8 cellular contexts compared by ENCODE assay signal in the genomic region with DNA sequence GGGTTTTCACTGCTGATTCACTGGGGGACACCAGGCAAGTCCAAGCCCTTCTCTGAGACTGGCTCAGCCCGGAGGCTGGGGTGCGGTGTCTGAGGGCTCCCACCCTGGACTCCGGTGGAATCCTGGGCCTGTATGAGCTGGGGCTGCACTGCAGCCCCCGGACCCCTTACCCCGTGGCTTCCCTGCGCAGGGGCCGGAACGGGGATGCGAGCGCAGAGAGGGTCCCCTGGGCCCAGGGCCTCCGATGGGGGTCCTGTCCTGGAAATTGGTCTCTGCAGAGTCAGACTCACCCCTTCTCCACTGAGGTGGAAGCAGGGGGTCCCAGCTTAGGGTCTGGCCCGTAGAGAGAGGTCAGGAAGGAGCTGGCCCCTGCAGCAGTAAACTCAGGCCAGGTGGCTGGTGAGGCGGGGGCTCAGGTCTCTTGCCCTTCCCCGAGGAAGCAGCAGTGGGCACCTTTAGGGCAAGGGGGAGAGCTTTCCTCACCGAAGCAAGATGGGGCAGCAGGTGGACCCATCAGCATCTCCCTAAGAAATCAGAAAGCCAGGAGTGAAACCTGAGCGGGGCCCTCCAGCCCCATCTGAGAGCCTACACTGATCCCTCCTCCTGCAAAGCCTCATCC. TPM values are rescaled to one million over a fixed set of nuclear protein-coding genes. Genes with fewer than 3 reads are reported as not detected.
DNase-seq lines count a peak whose midpoint lies in the region; ATAC-seq, FAIRE-seq and TF ChIP-seq lines count a peak whose summit lies in the region.

No MANE protein-coding gene starts in this region.

- H3K27ac Mint-ChIP-seq in activated CD8-positive, alpha-beta memory T cell treated with anti-CD3 and anti-CD28 coated beads, Interleukin-2, amount 10 ng/mL, durations not matched to agents 7 days and 5 days = no peak overlapping the region

- H3K9me3 Mint-ChIP-seq in activated CD8-positive, alpha-beta memory T cell treated with anti-CD3 and anti-CD28 coated beads, Interleukin-2, amount 10 ng/mL, durations not matched to agents 7 days and 5 days (ENCODE audit: low read depth) = no peaks in the 10 kb centered on the region

- H3K4me1 ChIP-seq in adrenal gland (replicated peaks in 1 of 2) = peaks cover 15 to 23% of the 10 kb centered on the region in 2 donors
- peaks cover 43% of the 10 kb centered on the region for H3K4me1 ChIP-seq in HepG2 (ENCODE audit: insufficient read depth, low read length)
- peaks cover 4 to 27% of the 10 kb centered on the region in 2 donors for H3K4me1 ChIP-seq in thoracic aorta (ENCODE audit: control insufficient read depth in 1 of 2, low read depth in 2 of 2)

- H3K4me3 ChIP-seq in adrenal gland = peak overlapping the region in 2 of 4 donors; percentile 91 to 96
- peak overlapping the region; percentile 80 to 98 (median 97) for H3K4me3 ChIP-seq in HepG2 (replicated peaks in 1 of 3; ENCODE audit: insufficient read depth in 1 of 3, low read depth in 2 of 3, low read length in 3 of 3)
- H3K4me3 ChIP-seq in thoracic aorta = peak overlapping the region; percentile 95

- WGBS in adrenal gland, 4 donors = 59 to 70% (median 65%) methylated on average over 2 to 16 of the region's 16 CpGs
- 46% methylated on average over 2 of the region's 16 CpGs for WGBS in HepG2 (ENCODE audit: low lambda C conversion rate)

- BruUV-seq in HepG2 (replicated peaks; lab: Mats Ljungman, UMichigan) = no TSS peak

- H3K4me1 Mint-ChIP-seq in activated CD8-positive, alpha-beta memory T cell treated with anti-CD3 and anti-CD28 coated beads, Interleukin-2, amount 10 ng/mL, durations not matched to agents 7 days and 5 days = peaks cover 2% of the 10 kb centered on the region

- CTCF ChIA-PET in activated CD8-positive, alpha-beta memory T cell treated with anti-CD3 and anti-CD28 coated beads, Interleukin-2, amount 10 ng/mL, durations not matched to agents 7 days and 5 days (lab: Charles Lee) = interaction anchor here (0.6 to 4.3 kb wide), 33 partner anchors 9 to 461 kb away, joined by 3 to 109 read pairs (median 4); partner anchors contain the start of gene BRD3OS
- CTCF ChIA-PET in HepG2 (lab: Yijun Ruan, JAX; ENCODE audit: low intra/inter-chr PET ratio, low total read pairs) = interaction anchor here (1.2 to 4.0 kb wide), 6 partner anchors 106 to 267 kb away, joined by 3 to 40 read pairs (median 8); no protein-coding TSS in a partner anchor

- TF ChIP-seq POLR2A in adrenal gland (IDR thresholded peaks at IDR 0.05) (no peak), HepG2 (IDR thresholded peaks at IDR 0.05; ENCODE audit: insufficient read depth in 1 of 2, low read depth in 2 of 2, low read length in 2 of 2) (no peak; a peak in 1 of 4 replicates)

- H3K79me2 ChIP-seq in HepG2 (ENCODE audit: insufficient read depth, low read length) = peaks cover 30% of the 10 kb centered on the region

- no peaks in the 10 kb centered on the region for H3K9me3 ChIP-seq in adrenal gland (replicated peaks in 1 of 3)
- no peaks in the 10 kb centered on the region for H3K9me3 ChIP-seq in HepG2 (ENCODE audit: low read length)
- H3K9me3 ChIP-seq in thoracic aorta = no peaks in the 10 kb centered on the region

- no peaks in the 10 kb centered on the region for H3K36me3 ChIP-seq in adrenal gland (replicated peaks in 1 of 2)
- H3K36me3 ChIP-seq in HepG2 (replicated peaks in 1 of 2; ENCODE audit: control insufficient read depth in 1 of 2, insufficient read depth in 2 of 2, low read length in 2 of 2) = no peaks in the 10 kb centered on the region
- H3K36me3 ChIP-seq in thoracic aorta = no peaks in the 10 kb centered on the region

- peak overlapping the region; percentile 40 for H3K4me3 Mint-ChIP-seq in activated CD8-positive, alpha-beta memory T cell treated with anti-CD3 and anti-CD28 coated beads, Interleukin-2, amount 10 ng/mL, durations not matched to agents 7 days and 5 days

- no peak for DNase-seq in activated CD8-positive, alpha-beta memory T cell treated with anti-CD3 and anti-CD28 coated beads, Interleukin-2, amount 10 ng/mL, durations not matched to agents 7 days and 5 days
- DNase-seq in activated CD8-positive, alpha-beta memory T cell treated with anti-CD3 and anti-CD28 coated beads for 24 hours = no peak
- DNase-seq in adrenal gland (peak in 1 of 7 donors; percentile 21), HepG2 (ENCODE audit: low spot score) (no peak), thoracic aorta (ENCODE audit: low spot score) (no peak), hepatic stellate cell (ENCODE audit: low spot score) (no peak), MV-4-11 (lab: John Stamatoyannopoulos, UW) (no peak)

- no peak for ATAC-seq in activated CD8-positive, alpha-beta memory T cell treated with anti-CD3 and anti-CD28 coated beads, Interleukin-2, amount 10 ng/mL, durations not matched to agents 7 days and 5 days
- ATAC-seq in HepG2 (no peak), thoracic aorta (ENCODE audit: insufficient number of reproducible peaks, low FRiP score, low read depth) (no peak), HG02610 (IDR thresholded peaks at IDR 0.05; ENCODE audit: unreplicated experiment) (no peak)

- no peak overlapping the region for H2AFZ ChIP-seq in HepG2 (ENCODE audit: low read length)

- no peak for TF ChIP-seq CTCF in adrenal gland (IDR thresholded peaks at IDR 0.05)
- no peak for TF ChIP-seq CTCF in HepG2 (CRISPR knock-in tag; IDR thresholded peaks at IDR 0.05)
- TF ChIP-seq CTCF in thoracic aorta (IDR thresholded peaks at IDR 0.05) = no peak

- H3K36me3 Mint-ChIP-seq in activated CD8-positive, alpha-beta memory T cell treated with anti-CD3 and anti-CD28 coated beads, Interleukin-2, amount 10 ng/mL, durations not matched to agents 7 days and 5 days = no peaks in the 10 kb centered on the region

- H4K20me1 ChIP-seq in HepG2 (ENCODE audit: insufficient read depth, low read length) = peaks cover 18% of the 10 kb centered on the region; the same call in 1 of the 2 replicates

- in situ Hi-C loops in HepG2 (cut with HindIII; ENCODE audit: extremely low pct_ligation_motif_present, low pct_unique_long_range_greater_than_20kb) = loop anchor here (5.0 kb wide), 1 partner anchor 206 kb away; no protein-coding TSS in a partner anchor

- peak overlapping the region; percentile 91 for H3K4me2 ChIP-seq in HepG2 (ENCODE audit: low read depth, low read length)

- peaks cover 15% of the 10 kb centered on the region for H3K27me3 Mint-ChIP-seq in activated CD8-positive, alpha-beta memory T cell treated with anti-CD3 and anti-CD28 coated beads, Interleukin-2, amount 10 ng/mL, durations not matched to agents 7 days and 5 days

- H3K9ac ChIP-seq in HepG2 (ENCODE audit: insufficient read depth, low read depth, low read length) = peak overlapping the region; percentile 82

- TF ChIP-seq EP300 in HepG2 (IDR thresholded peaks at IDR 0.05; ENCODE audit: low read depth in 2 of 2, low read length in 2 of 2) (no peak), HepG2 (CRISPR knock-in tag; IDR thresholded peaks at IDR 0.05; ENCODE audit: borderline replicate concordance) (no peak)

- H3K27me3 ChIP-seq in adrenal gland = no peaks in the 10 kb centered on the region
- no peaks in the 10 kb centered on the region for H3K27me3 ChIP-seq in HepG2 (ENCODE audit: control insufficient read depth in 1 of 2, insufficient read depth in 2 of 2, low read length in 2 of 2)
- H3K27me3 ChIP-seq in thoracic aorta (replicated peaks; ENCODE audit: insufficient read depth) = no peaks in the 10 kb centered on the region

- no peak for FAIRE-seq in HepG2 (lab: Jason Lieb, UNC)

- H3K27ac ChIP-seq in adrenal gland = peak overlapping the region in 4 of 5 donors; percentile 96 to 99 (median 96)
- H3K27ac ChIP-seq in HepG2 (ENCODE audit: extremely low read length, insufficient read depth, low read length) = peak overlapping the region; percentile 79
- peak overlapping the region in 1 of 2 donors; percentile 85 for H3K27ac ChIP-seq in thoracic aorta

- intact Hi-C loops in adrenal gland (cut with DNase I) (loop anchor here (2.0 kb wide), 2 partner anchors 199 to 201 kb away; no protein-coding TSS in a partner anchor), HepG2 (cut with micrococcal nuclease; ENCODE audit: unreplicated experiment) (loop anchor here (1.0 to 2.0 kb wide), 3 partner anchors 15 to 211 kb away; no protein-coding TSS in a partner anchor)

- no peak for TF ChIP-seq RAD21 in HepG2 (CRISPR knock-in tag; IDR thresholded peaks at IDR 0.05)

- POLR2A ChIA-PET in HepG2 (lab: Yijun Ruan, JAX) = interaction anchor here (0.8 to 1.6 kb wide), 16 partner anchors 8 to 266 kb away, joined by 3 to 19 read pairs (median 4); partner anchors contain the start of genes BRD3OS and SARDH

RNA-seq across cellular contexts. Expression of gene VAV2, which starts 1.6 kb away (rescaled TPM):
- 1 to 10 TPM; 5.1 to 5.5 TPM for total RNA-seq in activated CD8-positive, alpha-beta memory T cell treated with anti-CD3 and anti-CD28 coated beads, Interleukin-2, amount 10 ng/mL, durations not matched to agents 7 days and 5 days
- total RNA-seq in adrenal gland (10 to 100 TPM; 21.5 to 96.2 (median 33.5) TPM), HepG2 (2016; rRNA removed; fragmentation: Illumina TruSeq; extraction: Trizol) (21.2 and 22.5 TPM in 2 replicates), thoracic aorta (10 to 100 TPM; 10.1 to 11.5 TPM)
- polyA plus RNA-seq in adrenal gland (10 to 100 TPM; 19.7 to 46.7 (median 35.3) TPM), HepG2 (2011; rRNA removed) (22.9 and 32.7 TPM in 2 replicates)
- total RNA-seq in HepG2 (2016; cell fraction: cytosol; rRNA removed; fragmentation: Illumina TruSeq; extraction: Trizol; ENCODE audit: low read depth) = 11.6 and 15.3 TPM in 2 replicates
- total RNA-seq in HepG2 (2016; cell fraction: insoluble cytoplasmic fraction; rRNA removed; fragmentation: Illumina TruSeq; extraction: Trizol) = 17.5 and 22.6 TPM in 2 replicates
- 15.0 and 15.8 TPM in 2 replicates for total RNA-seq in HepG2 (2016; cell fraction: membrane; rRNA removed; fragmentation: Illumina TruSeq; extraction: Trizol)
- total RNA-seq in HepG2 (2016; cell fraction: nucleus; rRNA removed; fragmentation: Illumina TruSeq; extraction: Trizol) = 24.8 and 26.3 TPM in 2 replicates
- 23.2 and 24.2 TPM in 2 replicates for polyA plus RNA-seq in HepG2 (2011; cell fraction: cytosol; rRNA removed)
- 70.9 and 79.3 TPM in 2 replicates for polyA plus RNA-seq in HepG2 (2011; cell fraction: nucleus; rRNA removed)
- polyA plus RNA-seq in HepG2 (2012) = 34.9 and 35.5 TPM in 2 replicates
- polyA plus RNA-seq in HepG2 (2016; cell fraction: cytosol; fragmentation: Illumina TruSeq; extraction: Trizol; ENCODE audit: low read depth) = 2.1 and 2.5 TPM in 2 replicates
- 21.5 and 26.8 TPM in 2 replicates for polyA plus RNA-seq in HepG2 (2016; cell fraction: insoluble cytoplasmic fraction; fragmentation: Illumina TruSeq; extraction: Trizol; ENCODE audit: low read depth)
- 8.7 and 9.2 TPM in 2 replicates for polyA plus RNA-seq in HepG2 (2016; cell fraction: membrane; fragmentation: Illumina TruSeq; extraction: Trizol; ENCODE audit: low read depth)
- 61.9 and 62.3 TPM in 2 replicates for polyA plus RNA-seq in HepG2 (2016; cell fraction: nucleus; fragmentation: Illumina TruSeq; extraction: Trizol; ENCODE audit: insufficient read depth, low read depth)
- polyA minus RNA-seq in HepG2 (2011; rRNA and poly(A)+ RNA removed; ENCODE audit: low replicate concordance) = 37.6 and 51.8 TPM in 2 replicates
- 33.6 and 35.2 TPM in 2 replicates for polyA minus RNA-seq in HepG2 (2011; cell fraction: cytosol; rRNA and poly(A)+ RNA removed)
- 32.7 and 34.4 TPM in 2 replicates for polyA minus RNA-seq in HepG2 (2011; cell fraction: nucleus; rRNA and poly(A)+ RNA removed)

RNA-seq across cellular contexts. Expression of gene BRD3OS, which starts 31.5 kb away (rescaled TPM):
- total RNA-seq in activated CD8-positive, alpha-beta memory T cell treated with anti-CD3 and anti-CD28 coated beads, Interleukin-2, amount 10 ng/mL, durations not matched to agents 7 days and 5 days = 10 to 100 TPM; 12.5 to 14.5 TPM
- total RNA-seq in adrenal gland (10 to 100 TPM; 14.7 to 70.6 (median 29.1) TPM), HepG2 (2016; rRNA removed; fragmentation: Illumina TruSeq; extraction: Trizol) (4.9 and 5.0 TPM in 2 replicates), thoracic aorta (10 to 100 TPM in 1 of 2 donors, 1 to 10 TPM in 1; 8.8 to 14.6 TPM)
- polyA plus RNA-seq in adrenal gland (10 to 100 TPM; 18.2 to 22.4 (median 20.0) TPM), HepG2 (2011; rRNA removed) (3.9 and 5.7 TPM in 2 replicates)
- total RNA-seq in HepG2 (2016; cell fraction: cytosol; rRNA removed; fragmentation: Illumina TruSeq; extraction: Trizol; ENCODE audit: low read depth) = 2.6 and 4.1 TPM in 2 replicates
- total RNA-seq in HepG2 (2016; cell fraction: insoluble cytoplasmic fraction; rRNA removed; fragmentation: Illumina TruSeq; extraction: Trizol) = 4.9 and 5.5 TPM in 2 replicates
- 10.3 and 11.9 TPM in 2 replicates for total RNA-seq in HepG2 (2016; cell fraction: membrane; rRNA removed; fragmentation: Illumina TruSeq; extraction: Trizol)
- 3.1 and 4.3 TPM in 2 replicates for total RNA-seq in HepG2 (2016; cell fraction: nucleus; rRNA removed; fragmentation: Illumina TruSeq; extraction: Trizol)
- 3.3 and 4.0 TPM in 2 replicates for polyA plus RNA-seq in HepG2 (2011; cell fraction: cytosol; rRNA removed)
- polyA plus RNA-seq in HepG2 (2011; cell fraction: nucleus; rRNA removed) = 3.3 and 3.7 TPM in 2 replicates
- 2.3 and 2.6 TPM in 2 replicates for polyA plus RNA-seq in HepG2 (2012)
- 4.5 and 6.0 TPM in 2 replicates for polyA plus RNA-seq in HepG2 (2016; cell fraction: cytosol; fragmentation: Illumina TruSeq; extraction: Trizol; ENCODE audit: low read depth)
- 5.4 and 5.8 TPM in 2 replicates for polyA plus RNA-seq in HepG2 (2016; cell fraction: insoluble cytoplasmic fraction; fragmentation: Illumina TruSeq; extraction: Trizol; ENCODE audit: low read depth)
- polyA plus RNA-seq in HepG2 (2016; cell fraction: membrane; fragmentation: Illumina TruSeq; extraction: Trizol; ENCODE audit: low read depth) = 8.8 and 10.1 TPM in 2 replicates
- 4.3 and 5.4 TPM in 2 replicates for polyA plus RNA-seq in HepG2 (2016; cell fraction: nucleus; fragmentation: Illumina TruSeq; extraction: Trizol; ENCODE audit: insufficient read depth, low read depth)
- 5.6 and 12.7 TPM in 2 replicates for polyA minus RNA-seq in HepG2 (2011; rRNA and poly(A)+ RNA removed; ENCODE audit: low replicate concordance)
- polyA minus RNA-seq in HepG2 (2011; cell fraction: cytosol; rRNA and poly(A)+ RNA removed) = 2.5 and 3.1 TPM in 2 replicates
- polyA minus RNA-seq in HepG2 (2011; cell fraction: nucleus; rRNA and poly(A)+ RNA removed) = 1.5 and 2.1 TPM in 2 replicates
